In genomic region chr5:175922192-175922885, GRCh38 we compare ENCODE assay signal across 16 cellular contexts. TPM values are rescaled to one million over a fixed set of nuclear protein-coding genes. Genes with fewer than 3 reads are reported as not detected.
DNase-seq lines count a peak whose midpoint lies in the region; ATAC-seq, FAIRE-seq and TF ChIP-seq lines count a peak whose summit lies in the region.
"Had no signal": no experiment of that assay in that cellular context is flagged by ENCODE, and none has a peak within 500 bp of the region (broad histone marks: within the 10 kb centered on the region; RNA-seq: fewer than 3 reads in every experiment).

No MANE protein-coding gene starts in this region.

- H4K20me1 ChIP-seq in mammary epithelial cell (ENCODE audit: insufficient read depth, low read length) (no peaks in the 10 kb centered on the region), keratinocyte (ENCODE audit: control insufficient read depth, extremely low read depth, insufficient read depth, low read length) (no peaks in the 10 kb centered on the region)
- H4K20me1 ChIP-seq: BLaER1 had no signal

- H3K9me3 ChIP-seq in mammary epithelial cell (replicated peaks; ENCODE audit: insufficient read depth, low read length) = no peaks in the 10 kb centered on the region
- no peaks in the 10 kb centered on the region for H3K9me3 ChIP-seq in keratinocyte (ENCODE audit: control insufficient read depth, low read depth, low read length)
- H3K9me3 ChIP-seq: BLaER1, HAP-1 had no signal

- H3K9ac ChIP-seq in mammary epithelial cell (ENCODE audit: insufficient read depth, low read length) = no peak overlapping the region
- H3K9ac ChIP-seq in keratinocyte (ENCODE audit: control insufficient read depth, extremely low read depth, insufficient read depth, low read length) = no peak overlapping the region
- H3K9ac ChIP-seq: BLaER1, KMS-11 had no signal

- no peaks in the 10 kb centered on the region for H3K9me3 Mint-ChIP-seq in stimulated activated naive CD8-positive, alpha-beta T cell treated with anti-CD3 and anti-CD28 coated beads, Interleukin-15, amount 100 ng/mL, for 72 hours

- peak; percentile 9 for DNase-seq in ACHN
- DNase-seq in mammary epithelial cell = peak; percentile 46
- no peak for DNase-seq in keratinocyte (ENCODE audit: low read depth, low spot score)
- no peak for DNase-seq in left ventricle myocardium superior
- DNase-seq in stimulated activated naive CD8-positive, alpha-beta T cell treated with anti-CD3 and anti-CD28 coated beads, Interleukin-15, amount 100 ng/mL, for 72 hours = no peak
- DNase-seq in substantia nigra (lab: John Stamatoyannopoulos, UW) = no peak
- DNase-seq: NCI-H2171 treated with DMSO at 0.1 percent for 48 hours; posterior cingulate gyrus; stimulated activated CD4-positive, alpha-beta T cell treated with anti-CD3 and anti-CD28 coated beads, Interleukin-4, amount 100 ng/mL, for 4 hours had no signal

- dilution Hi-C loops in mammary epithelial cell (cut with HindIII; ENCODE audit: low sequenced_read_pairs) = no loop called here
- dilution Hi-C loops in keratinocyte (cut with MboI; ENCODE audit: extremely low pct_ligation_motif_present, low sequenced_read_pairs) = no loop called here

- H3K4me3 Mint-ChIP-seq in stimulated activated naive CD8-positive, alpha-beta T cell treated with anti-CD3 and anti-CD28 coated beads, Interleukin-15, amount 100 ng/mL, for 72 hours = no peak overlapping the region

- peak; percentile 55 for FAIRE-seq in keratinocyte (lab: Jason Lieb, UNC)

- H3K27me3 Mint-ChIP-seq in stimulated activated naive CD8-positive, alpha-beta T cell treated with anti-CD3 and anti-CD28 coated beads, Interleukin-15, amount 100 ng/mL, for 72 hours = no peaks in the 10 kb centered on the region

- H3K27ac Mint-ChIP-seq in stimulated activated naive CD8-positive, alpha-beta T cell treated with anti-CD3 and anti-CD28 coated beads, Interleukin-15, amount 100 ng/mL, for 72 hours = no peak overlapping the region

- H3K36me3 ChIP-seq in mammary epithelial cell (ENCODE audit: insufficient read depth, low read length) (no peaks in the 10 kb centered on the region), keratinocyte (ENCODE audit: control insufficient read depth in 2 of 2, extremely low read depth in 1 of 2, insufficient read depth in 2 of 2, low read length in 2 of 2) (no peaks in the 10 kb centered on the region)
- H3K36me3 ChIP-seq: HAP-1 had no signal

- H3K79me2 ChIP-seq in mammary epithelial cell (ENCODE audit: insufficient read depth, low read length) (no peaks in the 10 kb centered on the region), keratinocyte (ENCODE audit: control insufficient read depth, insufficient read depth, low read length) (no peaks in the 10 kb centered on the region)

- BruUV-seq in mammary epithelial cell (replicated peaks; lab: Mats Ljungman, UMichigan) = no TSS peak

- CTCF ChIA-PET in mammary epithelial cell (lab: Charles Lee; ENCODE audit: low non-redundant PET) = no interaction called here

- H3K4me2 ChIP-seq in mammary epithelial cell (ENCODE audit: insufficient read depth, low read depth, low read length) = no peak overlapping the region
- peak overlapping the region; percentile 0 for H3K4me2 ChIP-seq in keratinocyte (ENCODE audit: control insufficient read depth, extremely low read depth, insufficient read depth, low read depth, low read length)
- H3K4me2 ChIP-seq: BLaER1, KMS-11, PC-9 had no signal

- no peaks in the 10 kb centered on the region for H3K4me1 Mint-ChIP-seq in stimulated activated naive CD8-positive, alpha-beta T cell treated with anti-CD3 and anti-CD28 coated beads, Interleukin-15, amount 100 ng/mL, for 72 hours

- in situ Hi-C loops in ACHN (cut with HindIII; ENCODE audit: low pct_ligation_motif_present, low pct_unique_long_range_greater_than_20kb, low sequenced_read_pairs) (no loop called here), mammary epithelial cell (cut with MboI; ENCODE audit: low sequenced_read_pairs in 2 of 2) (no loop called here)

- ATAC-seq in HG02610 (IDR thresholded peaks at IDR 0.05; ENCODE audit: unreplicated experiment) (peak; percentile 52), GM18519 (IDR thresholded peaks at IDR 0.05; ENCODE audit: low FRiP score, unreplicated experiment) (no peak), left ventricle myocardium superior (no peak)
- ATAC-seq in stimulated activated naive CD8-positive, alpha-beta T cell treated with anti-CD3 and anti-CD28 coated beads, Interleukin-15, amount 100 ng/mL, for 72 hours = no peak

- 97% methylated on average over 3 of the region's 3 CpGs for WGBS in mammary epithelial cell (ENCODE audit: low coverage, missing lambda C conversion rate)

- intact Hi-C loops in mammary epithelial cell (cut with micrococcal nuclease) = no loop called here
- intact Hi-C loops in left ventricle myocardium superior (cut with micrococcal nuclease) = no loop called here

- H3K27ac ChIP-seq in mammary epithelial cell (ENCODE audit: insufficient read depth, low read depth, low read length) (no peak overlapping the region), keratinocyte (ENCODE audit: control insufficient read depth, insufficient read depth, low read length) (no peak overlapping the region), substantia nigra (ENCODE audit: low read depth, low read length, poor library complexity, severe bottlenecking) (no peak overlapping the region)
- H3K27ac ChIP-seq: BLaER1, KMS-11, PC-9 had no signal

- H3K4me1 ChIP-seq in mammary epithelial cell (ENCODE audit: insufficient read depth, low read length) = peaks cover 27% of the 10 kb centered on the region
- peaks cover 31% of the 10 kb centered on the region for H3K4me1 ChIP-seq in keratinocyte (ENCODE audit: control insufficient read depth, extremely low read depth, insufficient read depth, low read length)
- H3K4me1 ChIP-seq: BLaER1, HAP-1 had no signal

- H3K9me1 ChIP-seq in keratinocyte (ENCODE audit: control insufficient read depth, extremely low read depth, insufficient read depth, low read length) = no peaks in the 10 kb centered on the region

- H3K27me3 ChIP-seq in mammary epithelial cell (ENCODE audit: insufficient read depth, low read length) (no peaks in the 10 kb centered on the region), keratinocyte (ENCODE audit: control insufficient read depth, extremely low read depth, insufficient read depth, low read length) (no peaks in the 10 kb centered on the region)
- H3K27me3 ChIP-seq: BLaER1 had no signal

- H2AFZ ChIP-seq in mammary epithelial cell (ENCODE audit: low read depth, low read length) = no peak overlapping the region
- no peak overlapping the region for H2AFZ ChIP-seq in keratinocyte (ENCODE audit: control insufficient read depth, low read length)
- H2AFZ ChIP-seq: PC-9 had no signal

- H3K4me3 ChIP-seq in mammary epithelial cell (replicated peaks in 1 of 3; ENCODE audit: insufficient read depth in 1 of 3, low read depth in 2 of 3, low read length in 3 of 3) (no peak overlapping the region), keratinocyte (ENCODE audit: control insufficient read depth in 2 of 3, extremely low read depth in 1 of 3, insufficient read depth in 2 of 3, low read depth in 1 of 3, low read length in 3 of 3) (no peak overlapping the region)
- H3K4me3 ChIP-seq: BLaER1, HAP-1, PC-9 had no signal

- no peak for TF ChIP-seq CTCF in mammary epithelial cell (conservative IDR thresholded peaks at IDR 0.05 in 1 of 2, IDR thresholded peaks at IDR 0.05 in 1 of 2; ENCODE audit: extremely low read depth in 1 of 2, insufficient read depth in 1 of 2, low read depth in 1 of 2, low read length in 2 of 2)
- TF ChIP-seq CTCF in keratinocyte (optimal IDR thresholded peaks at IDR 0.05 in 1 of 3, IDR thresholded peaks at IDR 0.05 in 1 of 3, conservative IDR thresholded peaks at IDR 0.05 in 1 of 3; ENCODE audit: extremely low read depth in 1 of 3, insufficient read depth in 2 of 3, low read length in 3 of 3) = no peak

RNA-seq across cellular contexts. Expression of gene THOC3, which starts 45.8 kb away (rescaled TPM):
- total RNA-seq in mammary epithelial cell = 10 to 100 TPM; 79.2 to 91.2 TPM
- 152 TPM for polyA plus RNA-seq in mammary epithelial cell
- 93.4 TPM for polyA minus RNA-seq in mammary epithelial cell
- 167 to 194 TPM (median 189 TPM) in 3 replicates for polyA plus RNA-seq in keratinocyte
- polyA plus RNA-seq in keratinocyte (2011; ENCODE audit: low read depth) = 30.9 TPM
- 197 and 232 TPM in 2 replicates for polyA plus RNA-seq in keratinocyte (2011; cell fraction: cytosol; rRNA removed)
- polyA plus RNA-seq in keratinocyte (2011; cell fraction: nucleus; rRNA removed) = 107 and 140 TPM in 2 replicates
- polyA plus RNA-seq in keratinocyte (2012; ENCODE audit: low replicate concordance) = 67.7 and 85.5 TPM in 2 replicates
- 55.7 to 240 TPM (median 139 TPM) in 3 replicates for polyA minus RNA-seq in keratinocyte
- 75.2 TPM for polyA minus RNA-seq in keratinocyte (2011; cell fraction: cytosol; rRNA and poly(A)+ RNA removed)
- polyA minus RNA-seq in keratinocyte (2011; cell fraction: nucleus; rRNA and poly(A)+ RNA removed) = 31.5 and 73.3 TPM in 2 replicates
- total RNA-seq in left ventricle myocardium superior = 8.6 TPM

RNA-seq across cellular contexts. Expression of gene CPLX2, which starts 51.0 kb away (rescaled TPM):
- total RNA-seq in mammary epithelial cell (not detected), left ventricle myocardium superior (not detected)
- polyA plus RNA-seq in mammary epithelial cell (not detected), keratinocyte (not detected in 3 replicates)
- polyA minus RNA-seq in mammary epithelial cell (not detected), keratinocyte (not detected in 3 replicates)
- polyA plus RNA-seq in keratinocyte (2011; ENCODE audit: low read depth) = not detected
- not detected in 2 replicates for polyA plus RNA-seq in keratinocyte (2011; cell fraction: cytosol; rRNA removed)
- polyA plus RNA-seq in keratinocyte (2011; cell fraction: nucleus; rRNA removed) = not detected in 2 replicates
- 0.04 TPM in 1 of 2 replicates, not detected in the other for polyA plus RNA-seq in keratinocyte (2012; ENCODE audit: low replicate concordance)
- polyA minus RNA-seq in keratinocyte (2011; cell fraction: cytosol; rRNA and poly(A)+ RNA removed) = not detected
- not detected in 2 replicates for polyA minus RNA-seq in keratinocyte (2011; cell fraction: nucleus; rRNA and poly(A)+ RNA removed)
- total RNA-seq: lower leg skin, PC-9 had no signal

Comparison
In these comparisons a context has a peak if more than half of its experiments do, and no peak if none do; other contexts are left out.
1. DNase-seq: peak in ACHN (single experiment) and mammary epithelial cell (single experiment); none in keratinocyte (single experiment), left ventricle myocardium superior (single experiment), stimulated activated naive CD8-positive, alpha-beta T cell treated with anti-CD3 and anti-CD28 coated beads, Interleukin-15, amount 100 ng/mL, for 72 hours (0 of 2) and substantia nigra (0 of 49).